ENCODE assay signal across 10 cellular contexts in the genomic region with DNA sequence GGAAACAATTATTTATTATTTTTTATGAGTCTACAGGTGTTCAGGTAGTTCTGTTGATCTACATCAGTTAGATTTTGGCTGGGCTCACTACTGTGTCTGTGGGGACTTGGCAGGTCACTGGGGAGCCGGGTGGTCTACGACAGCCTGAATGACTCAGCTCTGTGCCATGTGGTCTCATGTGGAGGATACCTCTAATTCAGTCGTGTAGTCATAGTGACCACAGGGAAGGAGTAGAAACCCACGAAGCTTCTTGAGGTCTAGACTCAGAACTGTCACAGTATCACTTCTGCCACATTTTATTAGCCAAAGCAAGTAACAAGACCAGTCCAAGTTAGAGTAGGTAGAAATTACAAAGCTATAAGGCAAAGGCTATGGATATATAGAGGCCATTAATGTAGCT.
A peak's percentile ranks its signal among the peaks of the same experiment; 100 is the strongest.
DNase-seq lines count a peak whose midpoint lies in the region; ATAC-seq and TF ChIP-seq lines count a peak whose summit lies in the region.
"Had no signal": no experiment of that assay in that cellular context is flagged by ENCODE, and none has a peak within 500 bp of the region (broad histone marks: within the 10 kb centered on the region; RNA-seq: fewer than 3 reads in every experiment).

No MANE protein-coding gene starts in this region.

- BruUV-seq in IMR-90 (replicated peaks; lab: Mats Ljungman, UMichigan): no TSS peak

- no peaks in the 10 kb centered on the region for H3K36me3 ChIP-seq in IMR-90 (ENCODE audit: control insufficient read depth, insufficient read depth, low read length)

- peaks cover 5% of the 10 kb centered on the region for H3K4me1 ChIP-seq in IMR-90 (ENCODE audit: control insufficient read depth, insufficient read depth, low read length)

- in situ Hi-C loops in IMR-90 (cut with MboI; ENCODE audit: low sequenced_read_pairs): no loop called here

- no peak overlapping the region for H3K14ac ChIP-seq in IMR-90 (replicated peaks; ENCODE audit: low read depth, low read length)

- H3K4ac ChIP-seq in IMR-90 (ENCODE audit: low read depth, low read length): peak overlapping the region; percentile 15; the same call in 1 of the 2 replicates

- H3K4me3 ChIP-seq in IMR-90 (ENCODE audit: insufficient read depth, low read depth, low read length): no peak overlapping the region

- CTCF ChIA-PET in IMR-90 (lab: Yijun Ruan, JAX): interaction anchor here (0.6 to 1.8 kb wide), 3 partner anchors 78 to 1173 kb away, joined by 3 to 5 read pairs (median 5); no protein-coding TSS in a partner anchor
- CTCF ChIA-PET in activated naive CD4-positive, alpha-beta T cell treated with anti-CD3 and anti-CD28 coated beads for 36 hours (lab: Charles Lee): interaction anchor here (0.6 to 14.2 kb wide), 8 partner anchors 18 to 247 kb away, joined by 3 to 202 read pairs (median 3); no protein-coding TSS in a partner anchor

- no peaks in the 10 kb centered on the region for H3K27me3 Mint-ChIP-seq in activated naive CD4-positive, alpha-beta T cell treated with anti-CD3 and anti-CD28 coated beads for 36 hours (ENCODE audit: low read depth)

- no peak overlapping the region for H4K91ac ChIP-seq in IMR-90 (ENCODE audit: insufficient read depth, low read depth, low read length)

- no peak overlapping the region for H3K9ac ChIP-seq in IMR-90 (ENCODE audit: low read depth, low read length)

- no CpG with 5 or more reads among the region's 4 CpGs for WGBS in IMR-90 (ENCODE audit: extremely low coverage in 2 of 2, insufficient read length in 1 of 2), 2 experiments

- no peak for TF ChIP-seq CTCF in IMR-90 (conservative IDR thresholded peaks at IDR 0.05; ENCODE audit: low read depth, low read length)

- no peak overlapping the region for H3K27ac Mint-ChIP-seq in activated naive CD4-positive, alpha-beta T cell treated with anti-CD3 and anti-CD28 coated beads for 36 hours
- H3K27ac Mint-ChIP-seq: nephron had no signal

- dilution Hi-C loops in IMR-90 (cut with HindIII; ENCODE audit: low sequenced_read_pairs, unreplicated experiment): no loop called here

- H3K23ac ChIP-seq in IMR-90 (ENCODE audit: low read depth, low read length): peak overlapping the region; percentile 24; the same call in 1 of the 2 replicates

- no peaks in the 10 kb centered on the region for H3K9me3 ChIP-seq in IMR-90 (ENCODE audit: control insufficient read depth, insufficient read depth, low read length)

- no peak for TF ChIP-seq RAD21 in IMR-90 (IDR thresholded peaks at IDR 0.05; ENCODE audit: low read length)

- no peaks in the 10 kb centered on the region for H4K20me1 ChIP-seq in IMR-90 (ENCODE audit: insufficient read depth, low read length)

- no peaks in the 10 kb centered on the region for H3K36me3 Mint-ChIP-seq in activated naive CD4-positive, alpha-beta T cell treated with anti-CD3 and anti-CD28 coated beads for 36 hours (ENCODE audit: low read depth)

- intact Hi-C loops in IMR-90 (cut with micrococcal nuclease): no loop called here
- intact Hi-C loops in activated naive CD4-positive, alpha-beta T cell treated with anti-CD3 and anti-CD28 coated beads for 36 hours (cut with micrococcal nuclease): loop anchor here (10.0 kb wide), 1 partner anchor 956 kb away; no protein-coding TSS in a partner anchor

- ATAC-seq in GM18909 (IDR thresholded peaks at IDR 0.05; ENCODE audit: poor library complexity, unreplicated experiment) (peak; percentile 91), HG02610 (IDR thresholded peaks at IDR 0.05; ENCODE audit: unreplicated experiment) (peak; percentile 90), IMR-90 (ENCODE audit: low read depth) (no peak)

- no peaks in the 10 kb centered on the region for H3K79me1 ChIP-seq in IMR-90 (ENCODE audit: low read depth in 1 of 2, low read length in 2 of 2)

- H3K4me1 Mint-ChIP-seq in activated naive CD4-positive, alpha-beta T cell treated with anti-CD3 and anti-CD28 coated beads for 36 hours (ENCODE audit: low read depth): peaks cover 12% of the 10 kb centered on the region

- no peak overlapping the region for H3K56ac ChIP-seq in IMR-90 (ENCODE audit: extremely low read depth, insufficient read depth, low read length)

- no peak overlapping the region for H2AFZ ChIP-seq in IMR-90 (replicated peaks; ENCODE audit: low read length, poor library complexity)

- H3K4me3 Mint-ChIP-seq in activated naive CD4-positive, alpha-beta T cell treated with anti-CD3 and anti-CD28 coated beads for 36 hours: no peak overlapping the region
- H3K4me3 Mint-ChIP-seq: nephron had no signal

- H3K18ac ChIP-seq in IMR-90 (ENCODE audit: low read depth, low read length): no peak overlapping the region

- no peak overlapping the region for H3K27ac ChIP-seq in IMR-90 (ENCODE audit: insufficient read depth, low read length)

- H4K8ac ChIP-seq in IMR-90 (ENCODE audit: low read depth in 2 of 2, low read length in 2 of 2): no peak overlapping the region; a peak in 1 of 4 replicates

- no peak overlapping the region for H2AK9ac ChIP-seq in IMR-90 (replicated peaks; ENCODE audit: low read depth, low read length, poor library complexity)

- H2BK15ac ChIP-seq in IMR-90 (ENCODE audit: low read depth, low read length): 0 out of 3 replicates have a peak overlapping the region, but pooled peaks have one; percentile 12

- H4K5ac ChIP-seq in IMR-90 (ENCODE audit: low read depth, low read length): no peak overlapping the region

- H2BK120ac ChIP-seq in IMR-90 (ENCODE audit: low read depth, low read length): no peak overlapping the region

- H3K9me1 ChIP-seq in IMR-90 (ENCODE audit: insufficient read depth, low read length): peaks cover 5% of the 10 kb centered on the region

- H2AK5ac ChIP-seq in IMR-90 (ENCODE audit: low read depth, low read length): no peak overlapping the region; the same call in 1 of the 2 replicates

- no peak overlapping the region for H2BK5ac ChIP-seq in IMR-90 (ENCODE audit: low read depth, low read length, poor library complexity, severe bottlenecking)

- no peaks in the 10 kb centered on the region for H3K27me3 ChIP-seq in IMR-90 (ENCODE audit: control insufficient read depth, insufficient read depth, low read length)

- H3K9me3 Mint-ChIP-seq in activated naive CD4-positive, alpha-beta T cell treated with anti-CD3 and anti-CD28 coated beads for 36 hours: no peaks in the 10 kb centered on the region
- H3K9me3 Mint-ChIP-seq: nephron had no signal

- peak overlapping the region; percentile 42; the same call in 1 of the 2 replicates for H2BK20ac ChIP-seq in IMR-90 (ENCODE audit: low read depth, low read length)

- POLR2A ChIA-PET in IMR-90 (lab: Charles Lee; ENCODE audit: unreplicated experiment): no interaction called here

- no peak overlapping the region for H3K4me2 ChIP-seq in IMR-90 (ENCODE audit: low read depth, low read length)

- DNase-seq in IMR-90 (peak; percentile 49), myocyte (ENCODE audit: low read depth) (peak; percentile 86), medulla oblongata (ENCODE audit: extremely low spot score) (no peak), OCI-M2 (lab: John Stamatoyannopoulos, UW; ENCODE audit: unreplicated experiment) (no peak), NCI-H1092 (lab: John Stamatoyannopoulos, UW) (no peak)
- no peak for DNase-seq in activated naive CD4-positive, alpha-beta T cell treated with anti-CD3 and anti-CD28 coated beads for 36 hours
- DNase-seq: NCI-H2171 treated with DMSO at 0.1 percent for 48 hours had no signal

- TF ChIP-seq POLR2A in IMR-90 (IDR thresholded peaks at IDR 0.05; ENCODE audit: low read depth, low read length): no peak

TF ChIP-seq in IMR-90, 13 proteins besides CTCF, POLR2A, EP300 and RAD21:
- TF ChIP-seq CEBPB (IDR thresholded peaks at IDR 0.05; ENCODE audit: low read depth, low read length): no peak
- no peak for TF ChIP-seq CHD1 (IDR thresholded peaks at IDR 0.05; ENCODE audit: low read depth, low read length)
- no peak for TF ChIP-seq FOS (IDR thresholded peaks at IDR 0.05; ENCODE audit: low read depth, low read length)
- no peak for TF ChIP-seq BHLHE40 (IDR thresholded peaks at IDR 0.05; ENCODE audit: low read depth, low read length)
- no peak for TF ChIP-seq NFE2L2 (IDR thresholded peaks at IDR 0.05; ENCODE audit: low read depth, low read length)
- no peak for TF ChIP-seq MAFK (IDR thresholded peaks at IDR 0.05; ENCODE audit: low read depth, low read length)
- no peak for TF ChIP-seq RCOR1 (IDR thresholded peaks at IDR 0.05; ENCODE audit: insufficient replicate concordance, low read length)
- TF ChIP-seq SMC3 (IDR thresholded peaks at IDR 0.05; ENCODE audit: low read depth, low read length): no peak
- no peak for TF ChIP-seq MAZ (IDR thresholded peaks at IDR 0.05; ENCODE audit: borderline replicate concordance, low read depth, low read length)
- TF ChIP-seq, protein P1, sequence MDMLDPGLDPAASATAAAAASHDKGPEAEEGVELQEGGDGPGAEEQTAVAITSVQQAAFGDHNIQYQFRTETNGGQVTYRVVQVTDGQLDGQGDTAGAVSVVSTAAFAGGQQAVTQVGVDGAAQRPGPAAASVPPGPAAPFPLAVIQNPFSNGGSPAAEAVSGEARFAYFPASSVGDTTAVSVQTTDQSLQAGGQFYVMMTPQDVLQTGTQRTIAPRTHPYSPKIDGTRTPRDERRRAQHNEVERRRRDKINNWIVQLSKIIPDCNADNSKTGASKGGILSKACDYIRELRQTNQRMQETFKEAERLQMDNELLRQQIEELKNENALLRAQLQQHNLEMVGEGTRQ (IDR thresholded peaks at IDR 0.05; ENCODE audit: low read depth, low read length): no peak
- no peak for TF ChIP-seq MXI1 (IDR thresholded peaks at IDR 0.05; ENCODE audit: borderline replicate concordance, low read depth, low read length)
- TF ChIP-seq, protein P2, sequence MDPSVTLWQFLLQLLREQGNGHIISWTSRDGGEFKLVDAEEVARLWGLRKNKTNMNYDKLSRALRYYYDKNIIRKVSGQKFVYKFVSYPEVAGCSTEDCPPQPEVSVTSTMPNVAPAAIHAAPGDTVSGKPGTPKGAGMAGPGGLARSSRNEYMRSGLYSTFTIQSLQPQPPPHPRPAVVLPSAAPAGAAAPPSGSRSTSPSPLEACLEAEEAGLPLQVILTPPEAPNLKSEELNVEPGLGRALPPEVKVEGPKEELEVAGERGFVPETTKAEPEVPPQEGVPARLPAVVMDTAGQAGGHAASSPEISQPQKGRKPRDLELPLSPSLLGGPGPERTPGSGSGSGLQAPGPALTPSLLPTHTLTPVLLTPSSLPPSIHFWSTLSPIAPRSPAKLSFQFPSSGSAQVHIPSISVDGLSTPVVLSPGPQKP (IDR thresholded peaks at IDR 0.05; ENCODE audit: borderline replicate concordance, low read depth, low read length): no peak
- TF ChIP-seq RFX5 (IDR thresholded peaks at IDR 0.05; ENCODE audit: low read depth, low read length): no peak

Comparison
In these comparisons a context has a peak if more than half of its experiments do, and no peak if none do; other contexts are left out.
1. DNase-seq: peak in IMR-90 (single experiment) and myocyte (single experiment); none in activated naive CD4-positive, alpha-beta T cell treated with anti-CD3 and anti-CD28 coated beads for 36 hours (single experiment), medulla oblongata (single experiment), OCI-M2 (single experiment) and NCI-H1092 (single experiment).